ENCODE assay signal across 1 cellular context in genomic region chr2:134181219-134181618, GRCh38.
TF ChIP-seq lines count a peak whose summit lies in the region.

No MANE protein-coding gene starts in this region.

TF ChIP-seq in WTC11, 78 proteins besides CTCF, POLR2A, EP300 and RAD21 (continued from another document):
- TF ChIP-seq ATF6 (CRISPR knock-in tag; IDR thresholded peaks at IDR 0.05): no peak
TF ChIP-seq in WTC11: peak in this region for 0.
